In the genomic region with DNA sequence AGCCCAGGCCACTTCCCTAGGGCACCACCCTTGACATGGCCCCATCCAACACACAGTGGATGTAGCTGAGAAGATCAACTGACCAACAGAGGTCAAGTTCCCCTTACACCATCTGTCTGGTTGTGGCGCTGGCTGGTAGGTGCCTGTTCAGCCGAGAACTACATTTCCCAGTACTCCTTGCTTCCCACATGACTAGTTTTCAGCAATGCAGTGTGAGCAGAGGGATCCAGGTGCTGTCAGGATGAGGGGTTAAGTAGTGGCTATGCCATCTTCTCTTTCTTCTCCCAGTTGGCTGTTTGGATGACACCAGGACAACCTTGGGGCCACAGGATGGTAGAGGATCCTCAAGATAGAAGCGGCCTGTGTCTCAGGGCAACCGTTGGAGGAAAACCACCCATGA, we compare ENCODE assay signal across 1 cellular context.
TF ChIP-seq lines count a peak whose summit lies in the region.

No MANE protein-coding gene starts in this region.

TF ChIP-seq in HepG2, 621 proteins besides CTCF, POLR2A, EP300 and RAD21 (continued from another document):
- TF ChIP-seq, protein P1, sequence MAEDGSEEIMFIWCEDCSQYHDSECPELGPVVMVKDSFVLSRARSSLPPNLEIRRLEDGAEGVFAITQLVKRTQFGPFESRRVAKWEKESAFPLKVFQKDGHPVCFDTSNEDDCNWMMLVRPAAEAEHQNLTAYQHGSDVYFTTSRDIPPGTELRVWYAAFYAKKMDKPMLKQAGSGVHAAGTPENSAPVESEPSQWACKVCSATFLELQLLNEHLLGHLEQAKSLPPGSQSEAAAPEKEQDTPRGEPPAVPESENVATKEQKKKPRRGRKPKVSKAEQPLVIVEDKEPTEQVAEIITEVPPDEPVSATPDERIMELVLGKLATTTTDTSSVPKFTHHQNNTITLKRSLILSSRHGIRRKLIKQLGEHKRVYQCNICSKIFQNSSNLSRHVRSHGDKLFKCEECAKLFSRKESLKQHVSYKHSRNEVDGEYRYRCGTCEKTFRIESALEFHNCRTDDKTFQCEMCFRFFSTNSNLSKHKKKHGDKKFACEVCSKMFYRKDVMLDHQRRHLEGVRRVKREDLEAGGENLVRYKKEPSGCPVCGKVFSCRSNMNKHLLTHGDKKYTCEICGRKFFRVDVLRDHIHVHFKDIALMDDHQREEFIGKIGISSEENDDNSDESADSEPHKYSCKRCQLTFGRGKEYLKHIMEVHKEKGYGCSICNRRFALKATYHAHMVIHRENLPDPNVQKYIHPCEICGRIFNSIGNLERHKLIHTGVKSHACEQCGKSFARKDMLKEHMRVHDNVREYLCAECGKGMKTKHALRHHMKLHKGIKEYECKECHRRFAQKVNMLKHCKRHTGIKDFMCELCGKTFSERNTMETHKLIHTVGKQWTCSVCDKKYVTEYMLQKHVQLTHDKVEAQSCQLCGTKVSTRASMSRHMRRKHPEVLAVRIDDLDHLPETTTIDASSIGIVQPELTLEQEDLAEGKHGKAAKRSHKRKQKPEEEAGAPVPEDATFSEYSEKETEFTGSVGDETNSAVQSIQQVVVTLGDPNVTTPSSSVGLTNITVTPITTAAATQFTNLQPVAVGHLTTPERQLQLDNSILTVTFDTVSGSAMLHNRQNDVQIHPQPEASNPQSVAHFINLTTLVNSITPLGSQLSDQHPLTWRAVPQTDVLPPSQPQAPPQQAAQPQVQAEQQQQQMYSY (CRISPR knock-in tag; IDR thresholded peaks at IDR 0.05) = no peak
- TF ChIP-seq TAF1 (CRISPR knock-in tag; IDR thresholded peaks at IDR 0.05) (no peak), ELF4 (CRISPR knock-in tag; IDR thresholded peaks at IDR 0.05; ENCODE audit: borderline replicate concordance) (no peak), HES4 (CRISPR knock-in tag; IDR thresholded peaks at IDR 0.05; ENCODE audit: borderline replicate concordance) (no peak), AKAP8 (CRISPR knock-in tag; IDR thresholded peaks at IDR 0.05) (no peak), SMAD1 (CRISPR knock-in tag; IDR thresholded peaks at IDR 0.05; ENCODE audit: borderline replicate concordance, low read depth) (no peak), SMARCE1 (IDR thresholded peaks at IDR 0.05; ENCODE audit: borderline replicate concordance) (no peak), IKZF1 (IDR thresholded peaks at IDR 0.05) (no peak), AGO2 (optimal IDR thresholded peaks at IDR 0.05; ENCODE audit: low read depth, low read length) (no peak), MXD4 (CRISPR knock-in tag; IDR thresholded peaks at IDR 0.05) (no peak)
- TF ChIP-seq, protein P2, sequence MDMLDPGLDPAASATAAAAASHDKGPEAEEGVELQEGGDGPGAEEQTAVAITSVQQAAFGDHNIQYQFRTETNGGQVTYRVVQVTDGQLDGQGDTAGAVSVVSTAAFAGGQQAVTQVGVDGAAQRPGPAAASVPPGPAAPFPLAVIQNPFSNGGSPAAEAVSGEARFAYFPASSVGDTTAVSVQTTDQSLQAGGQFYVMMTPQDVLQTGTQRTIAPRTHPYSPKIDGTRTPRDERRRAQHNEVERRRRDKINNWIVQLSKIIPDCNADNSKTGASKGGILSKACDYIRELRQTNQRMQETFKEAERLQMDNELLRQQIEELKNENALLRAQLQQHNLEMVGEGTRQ (IDR thresholded peaks at IDR 0.05; ENCODE audit: low read depth, low read length) = no peak
- TF ChIP-seq, protein P2 (CRISPR knock-in tag; IDR thresholded peaks at IDR 0.05; ENCODE audit: borderline replicate concordance) = peak; percentile 60; the same call in 1 of the 2 replicates
